ENCODE assay signal across 1 cellular context in the genomic region with DNA sequence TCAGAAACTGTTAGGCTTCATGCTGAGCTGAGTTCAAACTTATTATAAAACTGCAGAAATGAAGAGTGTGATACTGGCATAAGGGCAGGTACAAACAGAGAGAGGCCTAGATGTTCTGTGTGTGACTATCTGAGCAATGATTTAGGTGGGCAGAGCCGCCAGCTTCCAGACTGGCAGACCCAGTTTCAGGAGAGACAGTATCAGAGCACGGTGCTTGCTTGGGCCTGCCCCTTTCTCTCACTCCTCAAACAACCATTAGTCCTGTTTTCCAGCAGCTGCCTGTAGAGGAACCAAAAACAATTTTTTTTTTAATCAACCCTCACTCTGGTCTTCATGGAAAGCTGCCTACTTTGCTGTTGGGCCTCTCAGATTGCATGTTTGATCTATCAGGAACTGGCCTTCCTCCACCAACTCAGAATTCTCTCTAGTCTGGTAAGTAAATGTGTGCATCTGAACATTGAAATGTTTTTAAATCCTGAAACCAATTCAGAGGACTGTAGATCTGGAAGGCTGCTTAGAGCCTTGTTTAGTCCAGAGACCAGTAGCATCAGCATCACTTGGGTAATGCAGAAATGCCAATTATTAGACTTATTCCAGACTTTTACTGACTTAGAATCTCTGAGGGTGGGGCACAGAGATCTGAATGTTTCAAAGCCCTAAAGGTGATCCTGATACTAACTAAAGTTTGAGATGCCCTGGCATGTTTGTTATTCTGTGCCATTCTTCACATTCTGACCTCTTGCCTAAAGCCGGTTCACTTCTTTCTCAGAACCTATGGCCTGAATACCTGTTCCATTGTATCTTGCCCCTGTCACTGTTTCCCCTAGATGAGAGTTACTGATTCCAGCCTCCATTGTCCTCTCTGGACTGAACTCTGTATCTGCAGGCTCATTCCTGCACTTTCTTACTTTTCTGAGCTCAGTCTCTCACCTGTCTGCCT.
TF ChIP-seq lines count a peak whose summit lies in the region.

No MANE protein-coding gene starts in this region.

TF ChIP-seq in H1, 55 proteins besides CTCF, POLR2A, EP300 and RAD21:
- TF ChIP-seq TBP (IDR thresholded peaks at IDR 0.05; ENCODE audit: low read depth, low read length) (no peak), BACH1 (IDR thresholded peaks at IDR 0.05; ENCODE audit: low read length) (no peak), FOSL1 (IDR thresholded peaks at IDR 0.05; ENCODE audit: insufficient read depth, low read depth, low read length) (no peak), EZH2 (IDR thresholded peaks at IDR 0.05; ENCODE audit: low read depth, low read length, severe bottlenecking) (no peak), NANOG (IDR thresholded peaks at IDR 0.05; ENCODE audit: insufficient read depth, low read depth, low read length, poor library complexity, severe bottlenecking) (no peak), EGR1 (IDR thresholded peaks at IDR 0.05; ENCODE audit: borderline replicate concordance, low read depth, low read length) (no peak), CHD2 (IDR thresholded peaks at IDR 0.05; ENCODE audit: low read length) (no peak), SRF (IDR thresholded peaks at IDR 0.05; ENCODE audit: low read depth, low read length) (no peak), RFX5 (IDR thresholded peaks at IDR 0.05; ENCODE audit: borderline replicate concordance, low read depth, low read length) (no peak), SP2 (IDR thresholded peaks at IDR 0.05; ENCODE audit: low read length) (no peak), CEBPB (IDR thresholded peaks at IDR 0.05; ENCODE audit: low read depth, low read length) (no peak), RBBP5 (IDR thresholded peaks at IDR 0.05; ENCODE audit: borderline replicate concordance, low read depth, low read length) (no peak), TEAD4 (IDR thresholded peaks at IDR 0.05; ENCODE audit: low read depth, low read length) (no peak), KDM1A (IDR thresholded peaks at IDR 0.05; ENCODE audit: borderline replicate concordance, low read length) (no peak), KDM4A (IDR thresholded peaks at IDR 0.05; ENCODE audit: low read depth, low read length, severe bottlenecking) (no peak), RXRA (IDR thresholded peaks at IDR 0.05; ENCODE audit: insufficient read depth, low read depth, low read length) (no peak), CTBP2 (IDR thresholded peaks at IDR 0.05; ENCODE audit: borderline replicate concordance, insufficient read depth, insufficient read length, low read length) (no peak), ASH2L (IDR thresholded peaks at IDR 0.05; ENCODE audit: low read length) (no peak), CBX8 (IDR thresholded peaks at IDR 0.05; ENCODE audit: borderline replicate concordance, low read depth, low read length) (no peak)
- TF ChIP-seq, protein P1, sequence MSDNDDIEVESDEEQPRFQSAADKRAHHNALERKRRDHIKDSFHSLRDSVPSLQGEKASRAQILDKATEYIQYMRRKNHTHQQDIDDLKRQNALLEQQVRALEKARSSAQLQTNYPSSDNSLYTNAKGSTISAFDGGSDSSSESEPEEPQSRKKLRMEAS (IDR thresholded peaks at IDR 0.05): no peak
TF ChIP-seq in H1: peak in this region for 0.
